ENCODE assay signal across 17 cellular contexts in genomic region chr3:160179906-160180305, GRCh38. TPM values are rescaled to one million over a fixed set of nuclear protein-coding genes. Genes with fewer than 3 reads are reported as not detected.
DNase-seq lines count a peak whose midpoint lies in the region; ATAC-seq and TF ChIP-seq lines count a peak whose summit lies in the region.
"Had no signal": no experiment of that assay in that cellular context is flagged by ENCODE, and none has a peak within 500 bp of the region (broad histone marks: within the 10 kb centered on the region; RNA-seq: fewer than 3 reads in every experiment).

No MANE protein-coding gene starts in this region.

- no peaks in the 10 kb centered on the region for H3K9me2 ChIP-seq in GM23248 (ENCODE audit: insufficient read depth)

- H3K27me3 ChIP-seq in GM23248 (replicated peaks; ENCODE audit: insufficient read depth) (no peaks in the 10 kb centered on the region), adipocyte (replicated peaks; ENCODE audit: control insufficient read depth, insufficient read depth, low read length) (no peaks in the 10 kb centered on the region), mesenchymal stem cell (ENCODE audit: control insufficient read depth in 1 of 2, insufficient read depth in 1 of 2, low read length in 2 of 2) (no peaks in the 10 kb centered on the region), smooth muscle cell (ENCODE audit: low read depth) (no peaks in the 10 kb centered on the region)

- no peaks in the 10 kb centered on the region for H3K9me3 ChIP-seq in GM23248 (ENCODE audit: low read depth)
- no peaks in the 10 kb centered on the region for H3K9me3 ChIP-seq in adipocyte (ENCODE audit: control insufficient read depth, low read length)
- no peaks in the 10 kb centered on the region for H3K9me3 ChIP-seq in mesenchymal stem cell (ENCODE audit: control insufficient read depth, low read length)
- no peaks in the 10 kb centered on the region for H3K9me3 ChIP-seq in smooth muscle cell (replicated peaks; ENCODE audit: low read depth)

- H3K79me2 ChIP-seq in GM23248 (ENCODE audit: insufficient read depth) = no peaks in the 10 kb centered on the region
- no peaks in the 10 kb centered on the region for H3K79me2 ChIP-seq in smooth muscle cell (ENCODE audit: low read depth)

- H3K14ac ChIP-seq in mesenchymal stem cell (ENCODE audit: low read length in 2 of 2) = no peak overlapping the region

- WGBS in GM23248 (ENCODE audit: low coverage in 1 of 2, low lambda C conversion rate in 2 of 2, missing lambda C conversion rate in 2 of 2), 2 experiments = 93 to 94% methylated on average over 2 of the region's 2 CpGs
- 88% methylated on average over 1 of the region's 2 CpGs for WGBS in mesenchymal stem cell
- WGBS in smooth muscle cell (ENCODE audit: low lambda C conversion rate) = 95% methylated on average over 2 of the region's 2 CpGs

- H3K4me3 ChIP-seq in GM23248 = peak overlapping the region; percentile 60
- H3K4me3 ChIP-seq in adipocyte (ENCODE audit: low read length) = peak overlapping the region; percentile 72
- no peak overlapping the region for H3K4me3 ChIP-seq in mesenchymal stem cell (ENCODE audit: insufficient read depth in 1 of 2, low read depth in 1 of 2, low read length in 2 of 2)
- H3K4me3 ChIP-seq in smooth muscle cell = no peak overlapping the region

- TF ChIP-seq CTCF in smooth muscle cell (IDR thresholded peaks at IDR 0.05; ENCODE audit: borderline replicate concordance, insufficient read depth, poor library complexity, severe bottlenecking) = no peak

- H3K4me1 ChIP-seq in GM23248 (ENCODE audit: insufficient read depth) (peaks cover 42% of the 10 kb centered on the region), adipocyte (ENCODE audit: control insufficient read depth, insufficient read depth, low read length) (peaks cover 23% of the 10 kb centered on the region), mesenchymal stem cell (ENCODE audit: control insufficient read depth, insufficient read depth, low read depth, low read length) (peaks cover 1% of the 10 kb centered on the region), smooth muscle cell (ENCODE audit: low read depth) (peaks cover 18% of the 10 kb centered on the region)

- H4K20me1 ChIP-seq in GM23248 (ENCODE audit: insufficient read depth) (no peaks in the 10 kb centered on the region), smooth muscle cell (ENCODE audit: low read depth) (no peaks in the 10 kb centered on the region)

- H3K79me1 ChIP-seq in mesenchymal stem cell (replicated peaks; ENCODE audit: low read length, poor library complexity, severe bottlenecking) = no peaks in the 10 kb centered on the region

- H2BK12ac ChIP-seq in mesenchymal stem cell (ENCODE audit: low read length in 2 of 2) = peak overlapping the region; percentile 72 to 77

- peak overlapping the region; percentile 13 for H4K8ac ChIP-seq in mesenchymal stem cell (ENCODE audit: low read length)

- no peak overlapping the region for H4K91ac ChIP-seq in mesenchymal stem cell (ENCODE audit: low read length)

- peak overlapping the region in 1 of 2 experiments; percentile 64 for H3K4ac ChIP-seq in mesenchymal stem cell (ENCODE audit: low read depth in 1 of 2, low read length in 2 of 2)

- H2BK15ac ChIP-seq in mesenchymal stem cell (ENCODE audit: low read depth, poor library complexity, severe bottlenecking) = no peak overlapping the region

- H2BK5ac ChIP-seq in mesenchymal stem cell (ENCODE audit: low read depth, low read length, poor library complexity, severe bottlenecking) = no peak overlapping the region

- H2AK5ac ChIP-seq in mesenchymal stem cell (ENCODE audit: low read length, severe bottlenecking) = no peak overlapping the region

- no peak overlapping the region for H2BK120ac ChIP-seq in mesenchymal stem cell (ENCODE audit: low read depth, low read length)

- H3F3A ChIP-seq in GM23248 (ENCODE audit: insufficient read depth) (peaks cover 41% of the 10 kb centered on the region), smooth muscle cell (ENCODE audit: low read depth) (peaks cover 18% of the 10 kb centered on the region)

- H3K18ac ChIP-seq in mesenchymal stem cell (ENCODE audit: low read depth in 1 of 2, low read length in 2 of 2) = peak overlapping the region; percentile 21 to 75

- ATAC-seq in GM18498 (IDR thresholded peaks at IDR 0.05; ENCODE audit: unreplicated experiment) = no peak
- ATAC-seq in HG03139 (IDR thresholded peaks at IDR 0.05; ENCODE audit: unreplicated experiment) = no peak
- ATAC-seq: SK-N-SH treated with all-trans-retinoic acid at 6 μM for 48 hours had no signal

- H3K9ac ChIP-seq in GM23248 = peak overlapping the region; percentile 66
- no peak overlapping the region for H3K9ac ChIP-seq in adipocyte (ENCODE audit: low read length)
- H3K9ac ChIP-seq in mesenchymal stem cell (ENCODE audit: low read length) = peak overlapping the region; percentile 52
- no peak overlapping the region for H3K9ac ChIP-seq in smooth muscle cell (ENCODE audit: low read depth)

- H3K23ac ChIP-seq in mesenchymal stem cell (ENCODE audit: low read length in 2 of 2) = no peak overlapping the region

- H3K36me3 ChIP-seq in GM23248 (ENCODE audit: low read depth) = no peaks in the 10 kb centered on the region
- no peaks in the 10 kb centered on the region for H3K36me3 ChIP-seq in adipocyte (ENCODE audit: control insufficient read depth, insufficient read depth, low read length, severe bottlenecking)
- no peaks in the 10 kb centered on the region for H3K36me3 ChIP-seq in mesenchymal stem cell (ENCODE audit: control insufficient read depth in 1 of 2, insufficient read depth in 2 of 2, low read depth in 1 of 2, low read length in 2 of 2)
- H3K36me3 ChIP-seq in smooth muscle cell (ENCODE audit: low read depth) = no peaks in the 10 kb centered on the region

- in situ Hi-C loops in GM23248 (cut with MboI) = no loop called here

- DNase-seq in GM23248 (no peak), adipocyte (ENCODE audit: low read depth) (peak; percentile 31), mesenchymal stem cell (no peak), smooth muscle cell (lab: John Stamatoyannopoulos, UW; ENCODE audit: unreplicated experiment) (no peak), NCI-H146 (lab: John Stamatoyannopoulos, UW) (no peak)
- DNase-seq: DMS79; Kasumi-1; NCI-H1105 treated with DMSO at 0.1 percent for 48 hours; NCI-H187; NCI-H2107; NCI-H510A; NCI-H748 treated with DMSO at 0.1 percent for 48 hours; NK-92 treated with Interleukin-12 subunit alpha and Interleukin-12 subunit beta, amount 100 ng/mL, for 24 hours had no signal

- H2AFZ ChIP-seq in GM23248 = peak overlapping the region; percentile 74
- H2AFZ ChIP-seq in mesenchymal stem cell (ENCODE audit: low read depth, low read length) = no peak overlapping the region
- H2AFZ ChIP-seq in smooth muscle cell (ENCODE audit: low read depth) = no peak overlapping the region

- H3K4me2 ChIP-seq in GM23248 (ENCODE audit: unreplicated experiment) (peak overlapping the region; percentile 77), mesenchymal stem cell (ENCODE audit: low read length, poor library complexity, severe bottlenecking) (no peak overlapping the region), smooth muscle cell (peak overlapping the region; percentile 57)

- H3K27ac ChIP-seq in GM23248 (peak overlapping the region; percentile 90), mesenchymal stem cell (ENCODE audit: low read length, poor library complexity, severe bottlenecking) (no peak overlapping the region), smooth muscle cell (ENCODE audit: low read depth) (peak overlapping the region; percentile 87)

RNA-seq across cellular contexts. Expression of gene C3orf80, which starts 45.3 kb away (rescaled TPM):
- total RNA-seq in GM23248 (2014; rRNA removed; shearing (Covaris generic)) = 0.43 and 1.3 TPM in 2 replicates
- 0.19 and 0.25 TPM in 2 replicates for polyA plus RNA-seq in GM23248 (2016; fragmentation: Nextera tagmentation; extraction: Ambion mirVana)
- polyA plus RNA-seq in mesenchymal stem cell (2013, experiment 1 of 2) = 1.6 TPM
- 1.7 TPM for polyA plus RNA-seq in mesenchymal stem cell (2013, experiment 2 of 2)
- total RNA-seq in smooth muscle cell = 10.2 and 11.7 TPM in 2 replicates
- polyA plus RNA-seq in smooth muscle cell = 14.9 and 17.5 TPM in 2 replicates
- total RNA-seq: OCI-LY7 had no signal

Comparison
In these comparisons a context has a peak if more than half of its experiments do, and no peak if none do; other contexts are left out.
1. H3K4me3 ChIP-seq: peak in GM23248 (single experiment) and adipocyte (single experiment); none in mesenchymal stem cell (0 of 2) and smooth muscle cell (single experiment).
2. H3K9ac ChIP-seq: peak in GM23248 (single experiment) and mesenchymal stem cell (single experiment); none in adipocyte (single experiment) and smooth muscle cell (single experiment).